In genomic region chr15:81006124-81006523, GRCh38 we compare ENCODE assay signal across 24 cellular contexts. TPM values are rescaled to one million over a fixed set of nuclear protein-coding genes. Genes with fewer than 3 reads are reported as not detected.
A peak's percentile ranks its signal among the peaks of the same experiment; 100 is the strongest.
DNase-seq lines count a peak whose midpoint lies in the region; ATAC-seq and TF ChIP-seq lines count a peak whose summit lies in the region.
"Had no signal": no experiment of that assay in that cellular context is flagged by ENCODE, and none has a peak within 500 bp of the region (broad histone marks: within the 10 kb centered on the region; RNA-seq: fewer than 3 reads in every experiment).

No MANE protein-coding gene starts in this region.

- H3K9me3 ChIP-seq in breast epithelium: no peaks in the 10 kb centered on the region
- H3K9me3 ChIP-seq in H9 (ENCODE audit: control insufficient read depth, low read depth, low read length): no peaks in the 10 kb centered on the region
- H3K9me3 ChIP-seq: SJSA1 had no signal

- H3K4me3 Mint-ChIP-seq in MCF 10A (ENCODE audit: unreplicated experiment) (no peak overlapping the region), H9 (no peak overlapping the region)
- no peak overlapping the region for H3K4me3 Mint-ChIP-seq in activated CD8-positive, alpha-beta memory T cell treated with anti-CD3 and anti-CD28 coated beads, Interleukin-2, amount 10 ng/mL, durations not matched to agents 7 days and 5 days
- H3K4me3 Mint-ChIP-seq: GM23338 had no signal

- POLR2A ChIA-PET in MCF 10A (lab: Yijun Ruan, JAX): interaction anchor here (0.6 kb wide), 1 partner anchor 311 kb away, joined by 3 read pairs; the partner anchor contains the start of gene ABHD17C

- H2BK15ac ChIP-seq in H9 (ENCODE audit: low read depth, low read length): no peak overlapping the region

- H3T11ph ChIP-seq in H9 (ENCODE audit: low read length): no peak overlapping the region

- H3K27ac ChIP-seq in breast epithelium (no peak overlapping the region), dorsolateral prefrontal cortex (peak overlapping the region in 30 of 59 donors; percentile 0 to 70 (median 27)), H9 (ENCODE audit: insufficient read length, low read depth, low read length) (no peak overlapping the region)
- H3K27ac ChIP-seq: 22Rv1, KMS-11, SJSA1 had no signal

- ATAC-seq in HG02884 (IDR thresholded peaks at IDR 0.05; ENCODE audit: unreplicated experiment) (no peak), GM19455 (IDR thresholded peaks at IDR 0.05; ENCODE audit: unreplicated experiment) (no peak)
- ATAC-seq in activated CD8-positive, alpha-beta memory T cell treated with anti-CD3 and anti-CD28 coated beads, Interleukin-2, amount 10 ng/mL, durations not matched to agents 7 days and 5 days: no peak
- ATAC-seq: GM23338 had no signal

- H2AK5ac ChIP-seq in H9 (ENCODE audit: insufficient read length, low read length): no peak overlapping the region

- no peaks in the 10 kb centered on the region for H3K9me3 Mint-ChIP-seq in MCF 10A (ENCODE audit: unreplicated experiment)
- H3K9me3 Mint-ChIP-seq in H9: no peaks in the 10 kb centered on the region
- no peaks in the 10 kb centered on the region for H3K9me3 Mint-ChIP-seq in activated CD8-positive, alpha-beta memory T cell treated with anti-CD3 and anti-CD28 coated beads, Interleukin-2, amount 10 ng/mL, durations not matched to agents 7 days and 5 days (ENCODE audit: low read depth)
- H3K9me3 Mint-ChIP-seq: CD8-positive, alpha-beta memory T cell; GM23338 had no signal

- intact Hi-C loops in MCF 10A (cut with micrococcal nuclease): no loop called here
- intact Hi-C loops in breast epithelium (cut with DNase I; ENCODE audit: low total_unique reads): no loop called here
- intact Hi-C loops in dorsolateral prefrontal cortex (cut with DNase I): loop anchor here in 1 of 2 donors (10.0 kb wide), 1 partner anchor 99 kb away; no protein-coding TSS in a partner anchor

- H3K36me3 Mint-ChIP-seq in MCF 10A (ENCODE audit: insufficient read depth, unreplicated experiment): peaks cover 15% of the 10 kb centered on the region
- H3K36me3 Mint-ChIP-seq in H9 (ENCODE audit: insufficient read depth in 1 of 3, low read depth in 3 of 3): peaks cover 3 to 8% (median 6%) of the 10 kb centered on the region in 3 experiments; a peak in 3 of 7 replicates
- H3K36me3 Mint-ChIP-seq in activated CD8-positive, alpha-beta memory T cell treated with anti-CD3 and anti-CD28 coated beads, Interleukin-2, amount 10 ng/mL, durations not matched to agents 7 days and 5 days: peaks cover 26% of the 10 kb centered on the region

- no peaks in the 10 kb centered on the region for H3K36me3 ChIP-seq in breast epithelium

- H4K5ac ChIP-seq in H9 (ENCODE audit: insufficient read length, low read depth, low read length): no peak overlapping the region

- TF ChIP-seq CTCF in MCF 10A (IDR thresholded peaks at IDR 0.05; ENCODE audit: unreplicated experiment) (no peak), breast epithelium (IDR thresholded peaks at IDR 0.05) (no peak), dorsolateral prefrontal cortex (IDR thresholded peaks at IDR 0.05 in 54 of 56, conservative IDR thresholded peaks at IDR 0.05 in 2 of 56; ENCODE audit: low read depth in 1 of 56, partially characterized antibody in 56 of 56) (no peak), H9 (conservative IDR thresholded peaks at IDR 0.05) (no peak)

- no peaks in the 10 kb centered on the region for H3K4me1 ChIP-seq in breast epithelium
- H3K4me1 ChIP-seq in H9 (ENCODE audit: insufficient read depth, low read length): no peaks in the 10 kb centered on the region

- H3K18ac ChIP-seq in H9 (ENCODE audit: insufficient read length, low read depth, low read length): no peak overlapping the region

- H3K9ac ChIP-seq in H9 (ENCODE audit: extremely low read depth, insufficient read length, low read length): no peak overlapping the region
- H3K9ac ChIP-seq: KMS-11 had no signal

- no peak overlapping the region for H4K91ac ChIP-seq in H9 (ENCODE audit: insufficient read length, low read depth, low read length)

- BruUV-seq in MCF 10A (replicated peaks; lab: Mats Ljungman, UMichigan): no TSS peak

- H3K79me2 ChIP-seq in H9 (ENCODE audit: insufficient read depth, low read length): peaks cover 2% of the 10 kb centered on the region; the same call in 1 of the 2 replicates

- no peak for DNase-seq in MCF 10A (ENCODE audit: unreplicated experiment)
- DNase-seq in breast epithelium (ENCODE audit: low spot score in 2 of 2): no peak
- no peak for DNase-seq in dorsolateral prefrontal cortex
- peak; percentile 31 for DNase-seq in pons (ENCODE audit: low spot score)
- DNase-seq in H9: no peak
- no peak for DNase-seq in activated CD8-positive, alpha-beta memory T cell treated with anti-CD3 and anti-CD28 coated beads, Interleukin-2, amount 10 ng/mL, durations not matched to agents 7 days and 5 days
- DNase-seq: AML-193; C1 segment of cervical spinal cord; Calu3; CD8-positive, alpha-beta memory T cell; DMS153; HCEC 1CT; NCI-H1417; NCI-H1694 treated with DMSO at 0.1 percent for 48 hours; NCI-H2081 treated with DMSO at 0.1 percent for 48 hours; NCI-H446 treated with DMSO at 0.1 percent for 48 hours; NCI-H526 treated with DMSO at 0.1 percent for 48 hours; OCI-M1 had no signal

- H3K14ac ChIP-seq in H9 (ENCODE audit: insufficient read depth, low read length): no peak overlapping the region

- H3K27ac Mint-ChIP-seq in MCF 10A (ENCODE audit: low read depth, unreplicated experiment): peak overlapping the region; percentile 33
- H3K27ac Mint-ChIP-seq in H9: peak overlapping the region in 1 of 3 experiments; percentile 59; a peak in 1 of 7 replicates
- H3K27ac Mint-ChIP-seq in activated CD8-positive, alpha-beta memory T cell treated with anti-CD3 and anti-CD28 coated beads, Interleukin-2, amount 10 ng/mL, durations not matched to agents 7 days and 5 days: no peak overlapping the region
- H3K27ac Mint-ChIP-seq: GM23338 had no signal

- no peak overlapping the region for H4K8ac ChIP-seq in H9 (replicated peaks; ENCODE audit: insufficient read length, low read depth, low read length)

- H3K4me1 Mint-ChIP-seq in MCF 10A (ENCODE audit: insufficient read depth, unreplicated experiment): peaks cover 20% of the 10 kb centered on the region
- H3K4me1 Mint-ChIP-seq in H9: peaks cover 0 to 5% of the 10 kb centered on the region in 2 experiments; a peak in 2 of 4 replicates
- H3K4me1 Mint-ChIP-seq in activated CD8-positive, alpha-beta memory T cell treated with anti-CD3 and anti-CD28 coated beads, Interleukin-2, amount 10 ng/mL, durations not matched to agents 7 days and 5 days: peaks cover 58% of the 10 kb centered on the region

- H3K27me3 Mint-ChIP-seq in MCF 10A (ENCODE audit: insufficient read depth, unreplicated experiment) (no peaks in the 10 kb centered on the region), H9 (ENCODE audit: low read depth) (no peaks in the 10 kb centered on the region)
- H3K27me3 Mint-ChIP-seq in activated CD8-positive, alpha-beta memory T cell treated with anti-CD3 and anti-CD28 coated beads, Interleukin-2, amount 10 ng/mL, durations not matched to agents 7 days and 5 days: no peaks in the 10 kb centered on the region
- H3K27me3 Mint-ChIP-seq: CD8-positive, alpha-beta memory T cell had no signal

- CTCF ChIA-PET in MCF 10A (lab: Yijun Ruan, JAX): interaction anchor here (0.6 kb wide), 1 partner anchor 227 kb away, joined by 3 read pairs; no protein-coding TSS in a partner anchor
- CTCF ChIA-PET in activated CD8-positive, alpha-beta memory T cell treated with anti-CD3 and anti-CD28 coated beads, Interleukin-2, amount 10 ng/mL, durations not matched to agents 7 days and 5 days (lab: Charles Lee): interaction anchor here (0.9 kb wide), 1 partner anchor 17 kb away, joined by 3 read pairs; no protein-coding TSS in a partner anchor

- H2BK120ac ChIP-seq in H9 (ENCODE audit: low read depth, low read length, poor library complexity, severe bottlenecking): no peak overlapping the region

- no peak overlapping the region for H3K23ac ChIP-seq in H9 (ENCODE audit: insufficient read length, low read depth, low read length)

- no peaks in the 10 kb centered on the region for H3K79me1 ChIP-seq in H9 (ENCODE audit: insufficient read depth, low read depth, low read length, poor library complexity, severe bottlenecking)

- H3K4me3 ChIP-seq in breast epithelium (no peak overlapping the region), dorsolateral prefrontal cortex (no peak overlapping the region)
- H3K4me3 ChIP-seq: GM23338, SJSA1 had no signal

- H3K4ac ChIP-seq in H9 (ENCODE audit: low read depth, low read length): no peak overlapping the region

- no peak overlapping the region for H2BK20ac ChIP-seq in H9 (ENCODE audit: low read depth, low read length, poor library complexity, severe bottlenecking)

- H3K56ac ChIP-seq in H9 (ENCODE audit: insufficient read length, low read depth, low read length): no peak overlapping the region

- no peaks in the 10 kb centered on the region for H3K27me3 ChIP-seq in breast epithelium
- H3K27me3 ChIP-seq in dorsolateral prefrontal cortex: no peaks in the 10 kb centered on the region
- H3K27me3 ChIP-seq in H9 (ENCODE audit: insufficient read depth, low read length): no peaks in the 10 kb centered on the region
- H3K27me3 ChIP-seq: SJSA1 had no signal

- peaks cover 3% of the 10 kb centered on the region for H4K20me1 ChIP-seq in H9 (ENCODE audit: control insufficient read depth, insufficient read depth, insufficient read length)

- no peak overlapping the region for H3K4me2 ChIP-seq in H9 (ENCODE audit: insufficient read depth, insufficient read length, low read length)
- H3K4me2 ChIP-seq: GM23338, KMS-11 had no signal

- H2BK5ac ChIP-seq in H9 (ENCODE audit: insufficient read length, low read length): no peak overlapping the region

- no peak overlapping the region for H2BK12ac ChIP-seq in H9 (ENCODE audit: insufficient read length, low read depth, low read length)

- no peak overlapping the region for H2AFZ ChIP-seq in H9 (ENCODE audit: low read length)
- H2AFZ ChIP-seq: GM23338 had no signal

- peaks cover 12% of the 10 kb centered on the region for H3K23me2 ChIP-seq in H9 (ENCODE audit: insufficient read length, low read depth, low read length, poor library complexity, severe bottlenecking)

- no peak for TF ChIP-seq POLR2A in breast epithelium (IDR thresholded peaks at IDR 0.05)

- WGBS in H9 (ENCODE audit: extremely low coverage, insufficient read length, low lambda C conversion rate): no CpG with 5 or more reads among the region's 1 CpG

RNA-seq across cellular contexts. Expression of gene TLNRD1, which starts 5.4 kb away (rescaled TPM):
- total RNA-seq in MCF 10A (2022) (17.1 and 18.3 TPM in 2 replicates), breast epithelium (10 to 100 TPM; 15.1 to 21.6 (median 16.8) TPM), dorsolateral prefrontal cortex (10 to 100 TPM; 10.3 to 20.4 (median 16.1) TPM), H9 (2021) (19.3 and 20.2 TPM in 2 replicates)
- 10 to 100 TPM; 31.2 to 32.3 TPM for total RNA-seq in activated CD8-positive, alpha-beta memory T cell treated with anti-CD3 and anti-CD28 coated beads, Interleukin-2, amount 10 ng/mL, durations not matched to agents 7 days and 5 days

RNA-seq across cellular contexts. Expression of gene MESD, which starts 16.5 kb away (rescaled TPM):
- total RNA-seq in MCF 10A (2022) (29.7 and 30.2 TPM in 2 replicates), breast epithelium (10 to 100 TPM; 17.1 to 32.9 (median 27.2) TPM), dorsolateral prefrontal cortex (10 to 100 TPM; 16.9 to 41.5 (median 21.8) TPM), H9 (2021) (29.1 and 30.1 TPM in 2 replicates)
- total RNA-seq in activated CD8-positive, alpha-beta memory T cell treated with anti-CD3 and anti-CD28 coated beads, Interleukin-2, amount 10 ng/mL, durations not matched to agents 7 days and 5 days: 10 to 100 TPM; 27.6 to 27.8 TPM

Comparison
In these comparisons a context has a peak if more than half of its experiments do, and no peak if none do; other contexts are left out.
1. H3K27ac ChIP-seq: peak in dorsolateral prefrontal cortex (30 of 59); none in breast epithelium (0 of 2) and H9 (single experiment).